Comparison of ENCODE assay signal across 8 cellular contexts in genomic region chr10:14554091-14554842, GRCh38.
DNase-seq lines count a peak whose midpoint lies in the region; ATAC-seq, FAIRE-seq and TF ChIP-seq lines count a peak whose summit lies in the region.

No MANE protein-coding gene starts in this region.

- H3K27me3 ChIP-seq in bronchial epithelial cell (ENCODE audit: control insufficient read depth, insufficient read depth, low read length): no peaks in the 10 kb centered on the region

- H3K4me3 Mint-ChIP-seq in natural killer cell treated with Interleukin-12 subunit alpha and Interleukin-12 subunit beta and Interleukin-15 and Interleukin-18, amount 100 ng/mL, for 72 hours: peak overlapping the region; percentile 82

- H3K36me3 ChIP-seq in bronchial epithelial cell (ENCODE audit: control insufficient read depth, insufficient read depth, low read length): no peaks in the 10 kb centered on the region

- FAIRE-seq in GM19239 (lab: Jason Lieb, UNC): peak; percentile 78
- no peak for FAIRE-seq in bronchial epithelial cell (lab: Jason Lieb, UNC)
- FAIRE-seq in frontal cortex (lab: Jason Lieb, UNC): no peak

- H3K9me3 Mint-ChIP-seq in natural killer cell treated with Interleukin-12 subunit alpha and Interleukin-12 subunit beta and Interleukin-15 and Interleukin-18, amount 100 ng/mL, for 72 hours: no peaks in the 10 kb centered on the region

- H3K36me3 Mint-ChIP-seq in natural killer cell treated with Interleukin-12 subunit alpha and Interleukin-12 subunit beta and Interleukin-15 and Interleukin-18, amount 100 ng/mL, for 72 hours: peaks cover 19% of the 10 kb centered on the region

- ATAC-seq in natural killer cell treated with Interleukin-12 subunit alpha and Interleukin-12 subunit beta and Interleukin-15 and Interleukin-18, amount 100 ng/mL, for 72 hours: peak; percentile 31 to 55
- no peak for ATAC-seq in HG03045 (IDR thresholded peaks at IDR 0.05; ENCODE audit: unreplicated experiment)
- no peak for ATAC-seq in GM18519 (IDR thresholded peaks at IDR 0.05; ENCODE audit: low FRiP score, unreplicated experiment)

- peaks cover 79 to 92% of the 10 kb centered on the region in 2 donors for H3K4me1 Mint-ChIP-seq in natural killer cell treated with Interleukin-12 subunit alpha and Interleukin-12 subunit beta and Interleukin-15 and Interleukin-18, amount 100 ng/mL, for 72 hours (ENCODE audit: low read depth in 2 of 2)

- peak overlapping the region; percentile 96 to 99 for H3K27ac Mint-ChIP-seq in natural killer cell treated with Interleukin-12 subunit alpha and Interleukin-12 subunit beta and Interleukin-15 and Interleukin-18, amount 100 ng/mL, for 72 hours

- no peak for TF ChIP-seq CTCF in bronchial epithelial cell (IDR thresholded peaks at IDR 0.05; ENCODE audit: insufficient read depth, low read length, severe bottlenecking)

- no peaks in the 10 kb centered on the region for H3K27me3 Mint-ChIP-seq in natural killer cell treated with Interleukin-12 subunit alpha and Interleukin-12 subunit beta and Interleukin-15 and Interleukin-18, amount 100 ng/mL, for 72 hours

- H3K4me3 ChIP-seq in bronchial epithelial cell (ENCODE audit: low read depth, low read length): no peak overlapping the region

- DNase-seq in GM19239 (ENCODE audit: insufficient read length, low spot score): no peak
- peak; percentile 72 for DNase-seq in NCI-H2029 (lab: John Stamatoyannopoulos, UW)
- DNase-seq in bronchial epithelial cell (ENCODE audit: low read depth): peak; percentile 92
- no peak for DNase-seq in natural killer cell treated with Interleukin-12 subunit alpha and Interleukin-12 subunit beta and Interleukin-15 and Interleukin-18, amount 100 ng/mL, for 72 hours (ENCODE audit: low spot score)
- no peak for DNase-seq in activated gamma-delta T cell treated with Interleukin-2 at 50 U/mL for 16 hours
- DNase-seq in frontal cortex (ENCODE audit: low spot score in 2 of 2): no peak

Comparison
In these comparisons a context has a peak if more than half of its experiments do, and no peak if none do; other contexts are left out.
1. DNase-seq: peak in NCI-H2029 (single experiment) and bronchial epithelial cell (single experiment); none in GM19239 (single experiment), natural killer cell treated with Interleukin-12 subunit alpha and Interleukin-12 subunit beta and Interleukin-15 and Interleukin-18, amount 100 ng/mL, for 72 hours (single experiment), activated gamma-delta T cell treated with Interleukin-2 at 50 U/mL for 16 hours (single experiment) and frontal cortex (0 of 2).
2. ATAC-seq: peak in natural killer cell treated with Interleukin-12 subunit alpha and Interleukin-12 subunit beta and Interleukin-15 and Interleukin-18, amount 100 ng/mL, for 72 hours (2 of 2); none in HG03045 (single experiment) and GM18519 (single experiment).